Comparison of ENCODE assay signal across 24 cellular contexts in the genomic region with DNA sequence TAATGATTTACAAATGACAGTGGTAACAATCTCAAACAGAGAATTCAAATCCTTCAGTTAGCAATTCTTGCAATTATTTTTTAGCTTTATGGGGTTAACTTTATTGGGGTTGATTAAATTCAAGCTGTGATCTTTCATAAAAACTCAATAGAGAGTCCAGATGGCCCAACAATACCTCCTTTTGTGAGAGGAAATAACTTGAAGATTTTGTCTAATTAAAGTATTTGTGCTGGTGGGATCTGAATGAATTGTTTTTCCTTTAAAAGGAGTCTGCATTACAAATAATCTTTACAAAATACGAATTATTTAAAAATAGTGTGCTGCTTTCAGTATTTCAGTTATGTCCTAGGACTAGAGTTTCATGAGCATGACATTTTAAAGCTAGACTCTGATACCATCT.
"Had no signal": no experiment of that assay in that cellular context is flagged by ENCODE, and none has a peak within 500 bp of the region (broad histone marks: within the 10 kb centered on the region; RNA-seq: fewer than 3 reads in every experiment).

No MANE protein-coding gene starts in this region.

- DNase-seq: effector memory CD8-positive, alpha-beta T cell; esophagus squamous epithelium; foreskin fibroblast; head of caudate nucleus; kidney; left cardiac atrium; left ventricle myocardium inferior; lower lobe of right lung; mesenchymal stem cell; midbrain; nucleus accumbens; ovary; stimulated activated CD4-positive, alpha-beta T cell treated with anti-CD3 and anti-CD28 coated beads, Interleukin-2, amount 100 ng/mL, for 24 hours; stimulated activated CD4-positive, alpha-beta T cell treated with anti-CD3 and anti-CD28 coated beads, Interleukin-4, amount 100 ng/mL, for 4 hours; stimulated activated naive B cell treated with anti-CD40 and anti-IgM and Interleukin-4, amounts not matched to agents 10 μg/mL and 1 μg/mL and 100 μg/mL, for 72 hours; stomach; upper lobe of left lung; uterus had no signal

- H2AFZ ChIP-seq: hepatocyte, neural progenitor cell had no signal

- ATAC-seq: effector memory CD8-positive, alpha-beta T cell; left cardiac atrium; lower lobe of right lung; natural killer cell treated with Interleukin-12 subunit alpha and Interleukin-12 subunit beta and Interleukin-15 and Interleukin-18, amount 100 ng/mL, for 72 hours; sciatic nerve; stimulated activated naive B cell treated with anti-CD40 and anti-IgM and Interleukin-4, amounts not matched to agents 10 μg/mL and 1 μg/mL and 100 μg/mL, for 72 hours had no signal

- H3K36me3 ChIP-seq: esophagus squamous epithelium, left ventricle myocardium inferior, lower lobe of right lung, neural progenitor cell, ovary, stomach, upper lobe of left lung, uterus had no signal

- H3K4me1 ChIP-seq: uterus had no signal

- H3K4me2 ChIP-seq: hepatocyte, neural progenitor cell had no signal

- H3K27ac ChIP-seq: epithelial cell of prostate, hepatocyte, lower lobe of right lung, neural progenitor cell, ovary, skin epidermis, upper lobe of left lung, uterus had no signal

- H3K4me3 ChIP-seq: esophagus squamous epithelium, hepatocyte, left ventricle myocardium inferior, lower lobe of right lung, neural progenitor cell, ovary, skin epidermis, stomach, upper lobe of left lung, uterus had no signal

- H3K27me3 ChIP-seq: esophagus squamous epithelium, hepatocyte, neural progenitor cell, ovary, stomach, upper lobe of left lung, uterus had no signal

- H3K9me3 ChIP-seq: esophagus squamous epithelium, left ventricle myocardium inferior, lower lobe of right lung, ovary, stomach, upper lobe of left lung, uterus had no signal

- H3K9ac ChIP-seq: neural progenitor cell had no signal
